In genomic region chr10:114359953-114360345, GRCh38 we compare ENCODE assay signal across 22 cellular contexts.
"Had no signal": no experiment of that assay in that cellular context is flagged by ENCODE, and none has a peak within 500 bp of the region (broad histone marks: within the 10 kb centered on the region; RNA-seq: fewer than 3 reads in every experiment).

No MANE protein-coding gene starts in this region.

- H3K27me3 ChIP-seq: sigmoid colon, spleen, transverse colon, vagina had no signal

- H3K36me3 Mint-ChIP-seq: immature natural killer cell; memory B cell; mesothelial cell of epicardium; naive B cell; natural killer cell treated with Interleukin-12 subunit alpha and Interleukin-12 subunit beta and Interleukin-15 and Interleukin-18, amount 100 ng/mL, for 72 hours; stimulated activated naive B cell treated with anti-CD40 and anti-IgM and Interleukin-4, amounts not matched to agents 10 μg/mL and 1 μg/mL and 100 μg/mL, for 72 hours had no signal

- H3K27ac ChIP-seq: psoas muscle, sigmoid colon, thoracic aorta, transverse colon, vagina had no signal

- H3K9me3 Mint-ChIP-seq: immature natural killer cell; memory B cell; naive B cell; natural killer cell treated with Interleukin-12 subunit alpha and Interleukin-12 subunit beta and Interleukin-15 and Interleukin-18, amount 100 ng/mL, for 72 hours; neural crest cell; stimulated activated naive B cell treated with anti-CD40 and anti-IgM and Interleukin-4, amounts not matched to agents 10 μg/mL and 1 μg/mL and 100 μg/mL, for 72 hours; stimulated activated naive CD8-positive, alpha-beta T cell treated with anti-CD3 and anti-CD28 coated beads, Interleukin-15, Interleukin-2, amounts not matched to agents 100 ng/mL and 50 ng/mL, for 24 hours had no signal

- H3K4me1 Mint-ChIP-seq: memory B cell, naive B cell had no signal

- H3K4me3 Mint-ChIP-seq: immature natural killer cell; memory B cell; mesothelial cell of epicardium; naive B cell; natural killer cell treated with Interleukin-12 subunit alpha and Interleukin-12 subunit beta and Interleukin-15 and Interleukin-18, amount 100 ng/mL, for 72 hours; neural crest cell; stimulated activated naive B cell treated with anti-CD40 and anti-IgM and Interleukin-4, amounts not matched to agents 10 μg/mL and 1 μg/mL and 100 μg/mL, for 72 hours; stimulated activated naive CD8-positive, alpha-beta T cell treated with anti-CD3 and anti-CD28 coated beads, Interleukin-15, Interleukin-2, amounts not matched to agents 100 ng/mL and 50 ng/mL, for 24 hours had no signal

- H3K4me3 ChIP-seq: lung, mucosa of descending colon, psoas muscle, sigmoid colon, spleen, thoracic aorta, transverse colon, vagina had no signal

- DNase-seq: cortex of kidney; hypothalamus; immature natural killer cell; kidney; mucosa of descending colon; naive B cell; psoas muscle; right cardiac atrium; sigmoid colon; spleen; stimulated activated naive B cell treated with anti-CD40 and anti-IgM and Interleukin-4, amounts not matched to agents 10 μg/mL and 1 μg/mL and 100 μg/mL, for 72 hours; transverse colon had no signal

- H3K4me1 ChIP-seq: psoas muscle had no signal

- H3K27ac Mint-ChIP-seq: immature natural killer cell; memory B cell; mesothelial cell of epicardium; naive B cell; natural killer cell treated with Interleukin-12 subunit alpha and Interleukin-12 subunit beta and Interleukin-15 and Interleukin-18, amount 100 ng/mL, for 72 hours; stimulated activated naive B cell treated with anti-CD40 and anti-IgM and Interleukin-4, amounts not matched to agents 10 μg/mL and 1 μg/mL and 100 μg/mL, for 72 hours; stimulated activated naive CD8-positive, alpha-beta T cell treated with anti-CD3 and anti-CD28 coated beads, Interleukin-15, Interleukin-2, amounts not matched to agents 100 ng/mL and 50 ng/mL, for 24 hours had no signal

- ATAC-seq: left lobe of liver; mucosa of descending colon; natural killer cell treated with Interleukin-12 subunit alpha and Interleukin-12 subunit beta and Interleukin-15 and Interleukin-18, amount 100 ng/mL, for 72 hours; right cardiac atrium; stimulated activated naive B cell treated with anti-CD40 and anti-IgM and Interleukin-4, amounts not matched to agents 10 μg/mL and 1 μg/mL and 100 μg/mL, for 72 hours had no signal

- FAIRE-seq: frontal cortex, kidney had no signal

- H3K36me3 ChIP-seq: sigmoid colon, thoracic aorta, transverse colon, vagina had no signal

- H3K9me3 ChIP-seq: mucosa of descending colon, psoas muscle, sigmoid colon, spleen, thoracic aorta, transverse colon, vagina had no signal
